21 cellular contexts compared by ENCODE assay signal in the genomic region with DNA sequence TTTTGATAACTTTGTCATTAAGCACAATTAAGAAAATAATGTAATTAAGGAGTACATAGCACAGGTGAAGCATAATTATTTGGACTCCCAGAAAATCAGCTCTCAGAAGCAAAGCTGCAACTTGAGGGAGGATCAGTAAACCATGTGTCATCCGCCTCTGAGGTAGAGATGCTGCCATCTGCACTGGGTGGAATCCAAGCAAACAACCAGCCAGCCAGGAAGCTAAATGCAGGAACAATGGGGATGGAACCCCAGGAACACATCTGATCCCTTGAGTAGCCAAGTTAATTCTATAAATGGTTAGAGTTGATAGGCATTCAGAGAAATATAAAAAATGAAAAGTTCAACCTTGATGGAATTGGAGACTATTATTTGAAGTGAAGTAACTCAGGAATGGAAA.
"Had no signal": no experiment of that assay in that cellular context is flagged by ENCODE, and none has a peak within 500 bp of the region (broad histone marks: within the 10 kb centered on the region; RNA-seq: fewer than 3 reads in every experiment).

No MANE protein-coding gene starts in this region.

- ATAC-seq: K562 had no signal

- H3K4me1 Mint-ChIP-seq: IgD-negative memory B cell had no signal

- H3K4me3 ChIP-seq: K562 had no signal

- DNase-seq: Kasumi-1, MM.1S, MV-4-11, NCI-H1048, NCI-H1105, NCI-H1417, NCI-H1436 treated with DMSO at 0.1 percent for 48 hours, NCI-H1694, NCI-H187 treated with DMSO at 0.1 percent for 48 hours, NCI-H2029 treated with DMSO at 0.1 percent for 48 hours, NCI-H2171 treated with DMSO at 0.1 percent for 48 hours, NCI-H345, NCI-H510A, NCI-H524 treated with DMSO at 0.1 percent for 48 hours, NCI-H69, NCI-H774, SHP77, SK-N-SH, SW 1271 had no signal

- H3K36me3 Mint-ChIP-seq: IgD-negative memory B cell had no signal

- H3K27me3 Mint-ChIP-seq: IgD-negative memory B cell had no signal
